Comparison of ENCODE assay signal across 15 cellular contexts in the genomic region with DNA sequence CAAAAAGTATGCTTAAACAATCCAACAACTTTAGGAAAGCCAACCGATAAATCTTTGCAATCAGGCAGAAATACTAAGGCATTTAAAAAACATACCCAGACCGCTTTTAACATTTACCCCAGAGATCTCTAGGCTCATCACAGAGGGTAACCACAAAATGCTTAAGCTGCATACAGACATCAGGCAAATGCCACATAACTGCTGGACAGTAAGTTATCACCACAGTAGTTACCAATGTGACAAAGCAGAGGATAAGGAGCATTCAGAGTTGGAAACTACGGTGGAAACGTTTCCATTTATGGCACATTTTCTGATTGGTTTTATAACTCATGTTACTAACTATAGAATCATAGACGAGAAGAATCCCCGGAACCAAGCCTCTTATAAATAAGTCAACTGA.
DNase-seq lines count a peak whose midpoint lies in the region; ATAC-seq and TF ChIP-seq lines count a peak whose summit lies in the region.
"Had no signal": no experiment of that assay in that cellular context is flagged by ENCODE, and none has a peak within 500 bp of the region (broad histone marks: within the 10 kb centered on the region; RNA-seq: fewer than 3 reads in every experiment).

No MANE protein-coding gene starts in this region.

- CTCF ChIA-PET in HEK293 (lab: Yijun Ruan, JAX) (interaction anchor here (1.3 to 4.7 kb wide), 2 partner anchors 16 to 78 kb away, joined by 4 to 16 read pairs; a partner anchor contains a TSS), A673 (lab: Charles Lee) (no interaction called here)

- H3K9me3 Mint-ChIP-seq in central memory CD8-positive, alpha-beta T cell: no peaks in the 10 kb centered on the region

- TF ChIP-seq CTCF in HEK293 (tag by site-specific recombination; IDR thresholded peaks at IDR 0.05): no peak
- no peak for TF ChIP-seq CTCF in A673 (conservative IDR thresholded peaks at IDR 0.05; ENCODE audit: low read depth, low read length)

- H3K27ac Mint-ChIP-seq in central memory CD8-positive, alpha-beta T cell (ENCODE audit: low read depth): peak overlapping the region; percentile 50

- no peaks in the 10 kb centered on the region for H3K27me3 Mint-ChIP-seq in central memory CD8-positive, alpha-beta T cell

- POLR2A ChIA-PET in HEK293 (lab: Yijun Ruan, JAX): no interaction called here
- POLR2A ChIA-PET in A673 (lab: Charles Lee; ENCODE audit: low non-redundant PET): no interaction called here

- peaks cover 9% of the 10 kb centered on the region for H3K36me3 Mint-ChIP-seq in central memory CD8-positive, alpha-beta T cell (ENCODE audit: insufficient read depth)

- H3K4me1 ChIP-seq in HEK293 (ENCODE audit: control insufficient read depth, insufficient read depth, low read length) (peaks cover 58% of the 10 kb centered on the region), A673 (ENCODE audit: insufficient read depth, low read length, poor library complexity, severe bottlenecking) (peaks cover 19% of the 10 kb centered on the region)

- H3K27ac ChIP-seq in HEK293 (ENCODE audit: extremely low read depth, low read depth, low read length) (no peak overlapping the region), A673 (ENCODE audit: low read depth, low read length, poor library complexity, severe bottlenecking) (no peak overlapping the region)
- H3K27ac ChIP-seq: C4-2B, suprapubic skin had no signal

- H3K36me3 ChIP-seq in HEK293 (ENCODE audit: control insufficient read depth in 2 of 2, insufficient read depth in 1 of 2, low read length in 2 of 2) (no peaks in the 10 kb centered on the region; a peak in 1 of 3 replicates), A673 (ENCODE audit: insufficient read depth, low read length, poor library complexity, severe bottlenecking) (no peaks in the 10 kb centered on the region)
- H3K36me3 ChIP-seq: suprapubic skin had no signal

- no peaks in the 10 kb centered on the region for H3K27me3 ChIP-seq in A673 (replicated peaks; ENCODE audit: insufficient read depth, low read depth, low read length, poor library complexity)
- H3K27me3 ChIP-seq: dorsolateral prefrontal cortex, suprapubic skin had no signal

- H3K9me3 ChIP-seq in HEK293 (ENCODE audit: control insufficient read depth, insufficient read depth, low read depth, low read length) (no peaks in the 10 kb centered on the region), A673 (ENCODE audit: low read depth, low read length, poor library complexity, severe bottlenecking) (no peaks in the 10 kb centered on the region)
- H3K9me3 ChIP-seq: suprapubic skin had no signal

- peaks cover 82% of the 10 kb centered on the region for H3K4me1 Mint-ChIP-seq in central memory CD8-positive, alpha-beta T cell

- no peak overlapping the region for H3K4me3 Mint-ChIP-seq in central memory CD8-positive, alpha-beta T cell

- no peak overlapping the region for H3K4me3 ChIP-seq in HEK293 (ENCODE audit: low read depth, low read length)
- no peak overlapping the region for H3K4me3 ChIP-seq in A673 (ENCODE audit: low read depth, low read length, poor library complexity, severe bottlenecking)
- H3K4me3 ChIP-seq: dorsolateral prefrontal cortex, suprapubic skin had no signal

- no peak for ATAC-seq in central memory CD8-positive, alpha-beta T cell (replicated peaks; ENCODE audit: extremely low read depth, poor library complexity, severe bottlenecking)
- peak; percentile 81 for ATAC-seq in stimulated activated naive CD8-positive, alpha-beta T cell treated with anti-CD3 and anti-CD28 coated beads, Interleukin-15, Interleukin-2, amounts not matched to agents 100 U/mL and 50 U/mL, for 24 hours
- no peak for ATAC-seq in GM18858 (IDR thresholded peaks at IDR 0.05; ENCODE audit: unreplicated experiment)
- no peak for ATAC-seq in HG02763 (IDR thresholded peaks at IDR 0.05; ENCODE audit: unreplicated experiment)

- intact Hi-C loops in A673 (cut with micrococcal nuclease; ENCODE audit: unreplicated experiment): no loop called here

- no TSS peak for BruUV-seq in A673 (replicated peaks; lab: Mats Ljungman, UMichigan)

- DNase-seq in central memory CD8-positive, alpha-beta T cell (ENCODE audit: low spot score in 2 of 2): no peak
- peak; percentile 57 for DNase-seq in hepatic stellate cell (ENCODE audit: low spot score)
- DNase-seq in stimulated activated naive CD8-positive, alpha-beta T cell treated with anti-CD3 and anti-CD28 coated beads, Interleukin-15, Interleukin-2, amounts not matched to agents 100 U/mL and 50 U/mL, for 24 hours: no peak
- no peak for DNase-seq in EL
- DNase-seq in A673 (ENCODE audit: low spot score): no peak
- DNase-seq: activated CD4-positive, CD25-positive, alpha-beta regulatory T cell treated with anti-CD3 and anti-CD28 coated beads, Interleukin-2, amount 50 U/mL, for 72 hours; dorsolateral prefrontal cortex; NCI-H187; NCI-H524 treated with DMSO at 0.1 percent for 48 hours; nucleus accumbens had no signal

TF ChIP-seq in HEK293, 187 proteins besides CTCF, POLR2A, EP300 and RAD21:
- TF ChIP-seq ZNF654 (tag by site-specific recombination; IDR thresholded peaks at IDR 0.05; ENCODE audit: low read depth) (no peak), ZNF48 (tag by site-specific recombination; IDR thresholded peaks at IDR 0.05) (0 out of 2 replicates have a peak, but pooled peaks have one; percentile 38), ZSCAN23 (tag by site-specific recombination; IDR thresholded peaks at IDR 0.05) (no peak), KLF16 (tag by site-specific recombination; IDR thresholded peaks at IDR 0.05) (no peak), ZBTB8A (tag by site-specific recombination; IDR thresholded peaks at IDR 0.05) (no peak), ZNF112 (tag by site-specific recombination; IDR thresholded peaks at IDR 0.05) (no peak), OSR2 (tag by site-specific recombination; IDR thresholded peaks at IDR 0.05) (peak; percentile 32; the same call in 1 of the 2 replicates)
- TF ChIP-seq, protein P1, sequence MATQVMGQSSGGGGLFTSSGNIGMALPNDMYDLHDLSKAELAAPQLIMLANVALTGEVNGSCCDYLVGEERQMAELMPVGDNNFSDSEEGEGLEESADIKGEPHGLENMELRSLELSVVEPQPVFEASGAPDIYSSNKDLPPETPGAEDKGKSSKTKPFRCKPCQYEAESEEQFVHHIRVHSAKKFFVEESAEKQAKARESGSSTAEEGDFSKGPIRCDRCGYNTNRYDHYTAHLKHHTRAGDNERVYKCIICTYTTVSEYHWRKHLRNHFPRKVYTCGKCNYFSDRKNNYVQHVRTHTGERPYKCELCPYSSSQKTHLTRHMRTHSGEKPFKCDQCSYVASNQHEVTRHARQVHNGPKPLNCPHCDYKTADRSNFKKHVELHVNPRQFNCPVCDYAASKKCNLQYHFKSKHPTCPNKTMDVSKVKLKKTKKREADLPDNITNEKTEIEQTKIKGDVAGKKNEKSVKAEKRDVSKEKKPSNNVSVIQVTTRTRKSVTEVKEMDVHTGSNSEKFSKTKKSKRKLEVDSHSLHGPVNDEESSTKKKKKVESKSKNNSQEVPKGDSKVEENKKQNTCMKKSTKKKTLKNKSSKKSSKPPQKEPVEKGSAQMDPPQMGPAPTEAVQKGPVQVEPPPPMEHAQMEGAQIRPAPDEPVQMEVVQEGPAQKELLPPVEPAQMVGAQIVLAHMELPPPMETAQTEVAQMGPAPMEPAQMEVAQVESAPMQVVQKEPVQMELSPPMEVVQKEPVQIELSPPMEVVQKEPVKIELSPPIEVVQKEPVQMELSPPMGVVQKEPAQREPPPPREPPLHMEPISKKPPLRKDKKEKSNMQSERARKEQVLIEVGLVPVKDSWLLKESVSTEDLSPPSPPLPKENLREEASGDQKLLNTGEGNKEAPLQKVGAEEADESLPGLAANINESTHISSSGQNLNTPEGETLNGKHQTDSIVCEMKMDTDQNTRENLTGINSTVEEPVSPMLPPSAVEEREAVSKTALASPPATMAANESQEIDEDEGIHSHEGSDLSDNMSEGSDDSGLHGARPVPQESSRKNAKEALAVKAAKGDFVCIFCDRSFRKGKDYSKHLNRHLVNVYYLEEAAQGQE (tag by site-specific recombination; IDR thresholded peaks at IDR 0.05): peak; percentile 42; the same call in 1 of the 2 replicates
